12 cellular contexts compared by ENCODE assay signal in the genomic region with DNA sequence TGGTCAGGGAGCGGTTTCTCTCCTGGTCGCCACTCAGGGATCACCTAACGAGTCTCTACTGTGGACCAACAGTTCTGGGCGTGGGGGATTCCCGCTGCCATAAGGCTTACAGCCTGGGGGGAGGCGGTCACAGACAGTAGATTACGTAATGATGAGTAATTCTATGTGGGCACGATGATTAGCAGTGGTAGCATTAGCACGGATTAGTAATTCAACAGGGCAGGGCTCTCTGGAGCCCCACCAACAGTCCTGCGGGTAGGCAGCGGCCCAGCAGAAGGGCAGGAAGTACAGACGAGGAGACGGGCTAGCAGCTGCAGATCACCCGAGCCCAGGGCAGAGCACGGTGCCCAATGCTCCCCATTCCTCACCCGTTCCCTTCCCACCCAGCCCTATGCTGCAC. TPM values are rescaled to one million over a fixed set of nuclear protein-coding genes. Genes with fewer than 3 reads are reported as not detected.
DNase-seq lines count a peak whose midpoint lies in the region; ATAC-seq and TF ChIP-seq lines count a peak whose summit lies in the region.
"Had no signal": no experiment of that assay in that cellular context is flagged by ENCODE, and none has a peak within 500 bp of the region (broad histone marks: within the 10 kb centered on the region; RNA-seq: fewer than 3 reads in every experiment).

No MANE protein-coding gene starts in this region.

- H3K4me3 ChIP-seq in right atrium auricular region = no peak overlapping the region
- H3K4me3 ChIP-seq: BLaER1, tibial nerve had no signal

- ATAC-seq in GM21515 (IDR thresholded peaks at IDR 0.05; ENCODE audit: unreplicated experiment) = no peak

- no peaks in the 10 kb centered on the region for H3K9me3 Mint-ChIP-seq in T-helper 2 cell treated with Interferon-gamma antibody and Interleukin-4, amounts not matched to agents 5 μg/mL and 100 μg/mL, for 36 hours
- H3K9me3 Mint-ChIP-seq: activated naive CD4-positive, alpha-beta T cell treated with anti-CD3 and anti-CD28 coated beads, Interleukin-2, amount 10 ng/mL, durations not matched to agents 7 days and 5 days; naive B cell had no signal

- no peaks in the 10 kb centered on the region for H3K27me3 ChIP-seq in right atrium auricular region
- H3K27me3 ChIP-seq: BLaER1, tibial nerve had no signal

- no peak overlapping the region for H3K4me3 Mint-ChIP-seq in T-helper 2 cell treated with Interferon-gamma antibody and Interleukin-4, amounts not matched to agents 5 μg/mL and 100 μg/mL, for 36 hours
- H3K4me3 Mint-ChIP-seq: activated naive CD4-positive, alpha-beta T cell treated with anti-CD3 and anti-CD28 coated beads, Interleukin-2, amount 10 ng/mL, durations not matched to agents 7 days and 5 days had no signal

- no peak overlapping the region for H3K27ac Mint-ChIP-seq in T-helper 2 cell treated with Interferon-gamma antibody and Interleukin-4, amounts not matched to agents 5 μg/mL and 100 μg/mL, for 36 hours
- H3K27ac Mint-ChIP-seq: activated naive CD4-positive, alpha-beta T cell treated with anti-CD3 and anti-CD28 coated beads, Interleukin-2, amount 10 ng/mL, durations not matched to agents 7 days and 5 days; naive B cell had no signal

- peaks cover under 1% of the 10 kb centered on the region for H3K4me1 Mint-ChIP-seq in T-helper 2 cell treated with Interferon-gamma antibody and Interleukin-4, amounts not matched to agents 5 μg/mL and 100 μg/mL, for 36 hours (ENCODE audit: low read depth)
- H3K4me1 Mint-ChIP-seq: naive B cell had no signal

- no peaks in the 10 kb centered on the region for H3K27me3 Mint-ChIP-seq in T-helper 2 cell treated with Interferon-gamma antibody and Interleukin-4, amounts not matched to agents 5 μg/mL and 100 μg/mL, for 36 hours (ENCODE audit: low read depth)

- no peak overlapping the region for H3K27ac ChIP-seq in right atrium auricular region
- H3K27ac ChIP-seq: BLaER1 had no signal

- H3K4me1 ChIP-seq in right atrium auricular region = peaks cover 0 to 4% of the 10 kb centered on the region in 2 donors
- H3K4me1 ChIP-seq: BLaER1 had no signal

- H3K36me3 ChIP-seq in right atrium auricular region = no peaks in the 10 kb centered on the region
- H3K36me3 ChIP-seq: BLaER1, tibial nerve had no signal

- DNase-seq in SKM-1 treated with dmso at 0.1 percent for 144 hours (lab: John Stamatoyannopoulos, UW; ENCODE audit: unreplicated experiment) (peak; percentile 12), SKM-1 (lab: John Stamatoyannopoulos, UW; ENCODE audit: unreplicated experiment) (no peak), SW480 (ENCODE audit: low spot score) (peak; percentile 58), right atrium auricular region (ENCODE audit: low spot score) (peak; percentile 83), stromal cell of bone marrow (ENCODE audit: low read depth) (peak; percentile 96), GM20000 (ENCODE audit: low spot score) (no peak)
- DNase-seq in T-helper 2 cell treated with Interferon-gamma antibody and Interleukin-4, amounts not matched to agents 5 μg/mL and 100 μg/mL, for 36 hours (ENCODE audit: low spot score) = no peak
- DNase-seq: activated naive CD4-positive, alpha-beta T cell treated with anti-CD3 and anti-CD28 coated beads, Interleukin-2, amount 10 ng/mL, durations not matched to agents 7 days and 5 days; naive B cell had no signal

- H3K36me3 Mint-ChIP-seq in T-helper 2 cell treated with Interferon-gamma antibody and Interleukin-4, amounts not matched to agents 5 μg/mL and 100 μg/mL, for 36 hours (ENCODE audit: low read depth) = no peaks in the 10 kb centered on the region
- H3K36me3 Mint-ChIP-seq: activated naive CD4-positive, alpha-beta T cell treated with anti-CD3 and anti-CD28 coated beads, Interleukin-2, amount 10 ng/mL, durations not matched to agents 7 days and 5 days; naive B cell had no signal

- H3K9me3 ChIP-seq in right atrium auricular region = no peaks in the 10 kb centered on the region
- H3K9me3 ChIP-seq: BLaER1 had no signal

- TF ChIP-seq CTCF in right atrium auricular region (IDR thresholded peaks at IDR 0.05) (no peak), GM20000 (IDR thresholded peaks at IDR 0.05; ENCODE audit: extremely low read depth, missing control alignments) (no peak)

RNA-seq across cellular contexts. Expression of gene SHISAL1, which starts 3.6 kb away (rescaled TPM):
- total RNA-seq in right atrium auricular region = 1 to 10 TPM in 1 of 2 donors, under 1 TPM in 1; 0.26 to 2.0 TPM

Comparison
In these comparisons a context has a peak if more than half of its experiments do, and no peak if none do; other contexts are left out.
1. DNase-seq: peak in SKM-1 treated with dmso at 0.1 percent for 144 hours (single experiment), SW480 (single experiment), right atrium auricular region (single experiment) and stromal cell of bone marrow (single experiment); none in SKM-1 (single experiment), GM20000 (single experiment) and T-helper 2 cell treated with Interferon-gamma antibody and Interleukin-4, amounts not matched to agents 5 μg/mL and 100 μg/mL, for 36 hours (single experiment).